ENCODE assay signal across 17 cellular contexts in the genomic region with DNA sequence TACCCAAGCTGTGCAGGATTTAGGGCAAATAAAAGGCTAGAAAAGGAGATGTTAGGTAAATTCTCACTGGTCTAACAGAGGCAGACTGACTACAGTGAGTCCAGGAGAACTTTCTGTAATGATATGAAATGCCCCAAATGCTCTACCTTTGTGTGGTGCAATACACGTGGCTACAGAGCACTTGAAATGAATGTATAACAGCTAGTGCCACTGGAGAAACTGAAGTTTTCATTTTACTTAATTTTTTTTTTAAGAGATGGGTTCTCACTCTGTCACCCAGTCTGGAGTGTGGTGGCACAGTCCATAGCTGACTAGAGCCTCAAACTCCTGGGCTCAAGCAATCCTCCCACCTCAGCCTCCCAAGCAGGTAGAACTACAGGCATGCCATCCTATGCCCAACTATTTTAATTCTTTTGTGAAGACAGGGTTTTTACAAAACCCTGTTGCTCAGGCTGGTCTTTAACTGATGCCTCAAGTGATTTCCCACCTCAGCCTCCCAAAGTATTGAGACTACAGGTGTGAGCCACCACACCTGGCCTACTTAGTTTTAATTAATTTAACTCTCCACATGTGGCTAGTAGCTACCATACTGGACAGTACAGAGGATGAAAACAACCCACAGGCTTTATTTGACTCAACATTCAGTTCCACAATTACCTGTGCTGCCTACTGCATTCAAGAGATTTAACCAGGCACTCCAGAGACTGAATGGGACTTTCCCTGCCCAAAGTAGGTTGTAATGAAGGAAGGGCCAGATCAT.
DNase-seq lines count a peak whose midpoint lies in the region; ATAC-seq and TF ChIP-seq lines count a peak whose summit lies in the region.
"Had no signal": no experiment of that assay in that cellular context is flagged by ENCODE, and none has a peak within 500 bp of the region (broad histone marks: within the 10 kb centered on the region; RNA-seq: fewer than 3 reads in every experiment).

No MANE protein-coding gene starts in this region.

- ATAC-seq in GM19025 (IDR thresholded peaks at IDR 0.05; ENCODE audit: low read depth, unreplicated experiment) (peak; percentile 53), naive B cell (ENCODE audit: low read depth in 2 of 2) (peak; percentile 62 to 74), GM18867 (IDR thresholded peaks at IDR 0.05; ENCODE audit: unreplicated experiment) (no peak), GM19324 (IDR thresholded peaks at IDR 0.05; ENCODE audit: low FRiP score, unreplicated experiment) (no peak)
- peak; percentile 29 for ATAC-seq in activated naive CD8-positive, alpha-beta T cell treated with anti-CD3 and anti-CD28 coated beads, Interleukin-2, amount 50 U/mL, for 24 hours

- H3K27ac ChIP-seq in C4-2B = peak overlapping the region; percentile 39; the same call in 1 of the 2 replicates
- H3K27ac ChIP-seq: GM23248, left ventricle myocardium inferior, parathyroid adenoma, RWPE1, vagina had no signal

- H3K27me3 Mint-ChIP-seq in activated naive CD8-positive, alpha-beta T cell treated with anti-CD3 and anti-CD28 coated beads, Interleukin-2, amount 50 U/mL, for 24 hours = no peaks in the 10 kb centered on the region
- H3K27me3 Mint-ChIP-seq in naive B cell = no peaks in the 10 kb centered on the region
- H3K27me3 Mint-ChIP-seq: activated naive CD4-positive, alpha-beta T cell treated with anti-CD3 and anti-CD28 coated beads, Interleukin-2, amount 10 ng/mL, durations not matched to agents 7 days and 5 days had no signal

- no peaks in the 10 kb centered on the region for H3K9me3 Mint-ChIP-seq in activated naive CD8-positive, alpha-beta T cell treated with anti-CD3 and anti-CD28 coated beads, Interleukin-2, amount 50 U/mL, for 24 hours
- H3K9me3 Mint-ChIP-seq in naive B cell = no peaks in the 10 kb centered on the region
- H3K9me3 Mint-ChIP-seq: activated naive CD4-positive, alpha-beta T cell treated with anti-CD3 and anti-CD28 coated beads, Interleukin-2, amount 10 ng/mL, durations not matched to agents 7 days and 5 days had no signal

- no peaks in the 10 kb centered on the region for H3K36me3 Mint-ChIP-seq in activated naive CD8-positive, alpha-beta T cell treated with anti-CD3 and anti-CD28 coated beads, Interleukin-2, amount 50 U/mL, for 24 hours (ENCODE audit: low read depth)
- H3K36me3 Mint-ChIP-seq in naive B cell = no peaks in the 10 kb centered on the region

- DNase-seq in activated naive CD8-positive, alpha-beta T cell treated with anti-CD3 and anti-CD28 coated beads, Interleukin-2, amount 50 U/mL, for 24 hours = no peak
- DNase-seq in naive B cell (no peak), NCI-H748 (lab: John Stamatoyannopoulos, UW; ENCODE audit: unreplicated experiment) (no peak), NCI-H1436 (lab: John Stamatoyannopoulos, UW) (no peak)
- DNase-seq: activated naive CD4-positive, alpha-beta T cell treated with anti-CD3 and anti-CD28 coated beads, Interleukin-2, amount 10 ng/mL, durations not matched to agents 7 days and 5 days; left ventricle myocardium inferior; NCI-H1048; NCI-H2227 treated with DMSO at 0.1 percent for 48 hours; T-helper 1 cell had no signal

- H3K4me1 Mint-ChIP-seq in activated naive CD8-positive, alpha-beta T cell treated with anti-CD3 and anti-CD28 coated beads, Interleukin-2, amount 50 U/mL, for 24 hours = peaks cover 45% of the 10 kb centered on the region
- H3K4me1 Mint-ChIP-seq in naive B cell = peaks cover 62 to 63% (median 62%) of the 10 kb centered on the region in 3 donors

- no peak overlapping the region for H3K4me3 Mint-ChIP-seq in activated naive CD8-positive, alpha-beta T cell treated with anti-CD3 and anti-CD28 coated beads, Interleukin-2, amount 50 U/mL, for 24 hours
- no peak overlapping the region for H3K4me3 Mint-ChIP-seq in naive B cell
- H3K4me3 Mint-ChIP-seq: activated naive CD4-positive, alpha-beta T cell treated with anti-CD3 and anti-CD28 coated beads, Interleukin-2, amount 10 ng/mL, durations not matched to agents 7 days and 5 days had no signal

- H3K27ac Mint-ChIP-seq in activated naive CD8-positive, alpha-beta T cell treated with anti-CD3 and anti-CD28 coated beads, Interleukin-2, amount 50 U/mL, for 24 hours = no peak overlapping the region
- H3K27ac Mint-ChIP-seq in naive B cell = peak overlapping the region in 3 of 6 donors; percentile 14 to 50 (median 25)
- H3K27ac Mint-ChIP-seq: activated naive CD4-positive, alpha-beta T cell treated with anti-CD3 and anti-CD28 coated beads, Interleukin-2, amount 10 ng/mL, durations not matched to agents 7 days and 5 days had no signal

- TF ChIP-seq CTCF in C4-2B (conservative IDR thresholded peaks at IDR 0.05) = no peak

Comparison
In these comparisons a context has a peak if more than half of its experiments do, and no peak if none do; other contexts are left out.
1. ATAC-seq: peak in GM19025 (single experiment), activated naive CD8-positive, alpha-beta T cell treated with anti-CD3 and anti-CD28 coated beads, Interleukin-2, amount 50 U/mL, for 24 hours (single experiment) and naive B cell (2 of 2); none in GM18867 (single experiment) and GM19324 (single experiment).